10 cellular contexts compared by ENCODE assay signal in genomic region chr4:176492648-176493302, GRCh38.
A peak's percentile ranks its signal among the peaks of the same experiment; 100 is the strongest.
DNase-seq lines count a peak whose midpoint lies in the region; ATAC-seq and TF ChIP-seq lines count a peak whose summit lies in the region.
"Had no signal": no experiment of that assay in that cellular context is flagged by ENCODE, and none has a peak within 500 bp of the region (broad histone marks: within the 10 kb centered on the region; RNA-seq: fewer than 3 reads in every experiment).

No MANE protein-coding gene starts in this region.

- DNase-seq in NOMO-1 treated with DMSO at 0.1 percent for 48 hours (lab: John Stamatoyannopoulos, UW; ENCODE audit: unreplicated experiment) (peak; percentile 27), NOMO-1 treated with dmso at 0.1 percent for 144 hours (lab: John Stamatoyannopoulos, UW; ENCODE audit: unreplicated experiment) (no peak), kidney epithelial cell (ENCODE audit: low read depth) (peak; percentile 19), NCI-H69 (lab: John Stamatoyannopoulos, UW) (no peak), sciatic nerve (ENCODE audit: low spot score) (no peak), pons (ENCODE audit: low spot score) (no peak)
- DNase-seq: HCEC 1CT, immature natural killer cell had no signal

- TF ChIP-seq CTCF in kidney epithelial cell (IDR thresholded peaks at IDR 0.05; ENCODE audit: insufficient read depth, low read length, poor library complexity, severe bottlenecking) = no peak

- H3K4me3 ChIP-seq in kidney epithelial cell (ENCODE audit: low read depth, low read length) = no peak overlapping the region

- no peaks in the 10 kb centered on the region for H3K27me3 ChIP-seq in kidney epithelial cell (ENCODE audit: control insufficient read depth, insufficient read depth, low read length)

- ATAC-seq in GM21786 (IDR thresholded peaks at IDR 0.05; ENCODE audit: unreplicated experiment) (peak; percentile 100), HG03565 (IDR thresholded peaks at IDR 0.05; ENCODE audit: unreplicated experiment) (peak; percentile 100), sciatic nerve (no peak)

- no peaks in the 10 kb centered on the region for H3K36me3 ChIP-seq in kidney epithelial cell (ENCODE audit: control insufficient read depth, insufficient read depth, low read length)

- intact Hi-C loops in sciatic nerve (cut with DNase I) = no loop called here

Comparison
In these comparisons a context has a peak if more than half of its experiments do, and no peak if none do; other contexts are left out.
1. DNase-seq: peak in NOMO-1 treated with DMSO at 0.1 percent for 48 hours (single experiment) and kidney epithelial cell (single experiment); none in NOMO-1 treated with dmso at 0.1 percent for 144 hours (single experiment), NCI-H69 (single experiment), sciatic nerve (single experiment) and pons (single experiment).